15 cellular contexts compared by ENCODE assay signal in the genomic region with DNA sequence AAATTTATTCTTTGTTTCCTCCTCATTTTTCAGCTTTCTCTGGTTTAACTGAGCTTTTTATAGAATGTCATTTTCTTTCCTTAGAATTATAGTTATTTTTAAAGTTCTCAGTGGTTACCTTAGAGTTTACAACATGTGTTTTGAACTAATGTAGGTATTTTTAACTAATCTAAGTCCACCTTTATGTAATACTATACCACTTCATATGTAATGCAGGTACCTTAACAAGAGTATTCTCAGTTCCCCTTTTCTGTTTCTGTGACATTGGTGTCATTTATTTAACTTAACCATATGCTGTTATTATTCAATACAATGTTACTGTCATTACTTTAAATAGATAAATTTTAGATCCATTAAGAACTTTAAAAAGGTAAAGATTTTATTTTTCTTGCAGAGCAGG. TPM values are rescaled to one million over a fixed set of nuclear protein-coding genes. Genes with fewer than 3 reads are reported as not detected.
DNase-seq lines count a peak whose midpoint lies in the region; ATAC-seq and TF ChIP-seq lines count a peak whose summit lies in the region.
"Had no signal": no experiment of that assay in that cellular context is flagged by ENCODE, and none has a peak within 500 bp of the region (broad histone marks: within the 10 kb centered on the region; RNA-seq: fewer than 3 reads in every experiment).

No MANE protein-coding gene starts in this region.

- H3K27me3 Mint-ChIP-seq in CD14-positive monocyte (ENCODE audit: low read depth in 3 of 3), result peaks cover 0 to 2% (median 0%) of the 10 kb centered on the region in 3 donors
- peaks cover 4% of the 10 kb centered on the region for H3K27me3 Mint-ChIP-seq in CD8-positive, alpha-beta T cell (ENCODE audit: low read depth)
- H3K27me3 Mint-ChIP-seq: stimulated activated naive CD8-positive, alpha-beta T cell treated with anti-CD3 and anti-CD28 coated beads, Interleukin-15, Interleukin-2, amounts not matched to agents 100 ng/mL and 50 ng/mL, for 24 hours had no signal

- H3K9me3 ChIP-seq in CD8-positive, alpha-beta T cell (ENCODE audit: low read length), result no peaks in the 10 kb centered on the region
- H3K9me3 ChIP-seq: HAP-1 had no signal

- H3K4me1 ChIP-seq in CD8-positive, alpha-beta T cell (ENCODE audit: insufficient read depth, low read length), result no peaks in the 10 kb centered on the region
- H3K4me1 ChIP-seq: HAP-1 had no signal

- H3K4me3 Mint-ChIP-seq in CD14-positive monocyte, result no peak overlapping the region
- H3K4me3 Mint-ChIP-seq in CD8-positive, alpha-beta T cell, result no peak overlapping the region
- H3K4me3 Mint-ChIP-seq: activated naive CD8-positive, alpha-beta T cell treated with anti-CD3 and anti-CD28 coated beads for 36 hours; stimulated activated naive CD8-positive, alpha-beta T cell treated with anti-CD3 and anti-CD28 coated beads, Interleukin-15, Interleukin-2, amounts not matched to agents 100 ng/mL and 50 ng/mL, for 24 hours had no signal

- H3K9me3 Mint-ChIP-seq in CD14-positive monocyte, result peaks cover 0 to 4% (median 2%) of the 10 kb centered on the region in 7 donors
- peaks cover 8% of the 10 kb centered on the region for H3K9me3 Mint-ChIP-seq in CD8-positive, alpha-beta T cell

- H3K36me3 ChIP-seq in CD8-positive, alpha-beta T cell (ENCODE audit: insufficient read depth, low read length), result no peaks in the 10 kb centered on the region
- H3K36me3 ChIP-seq: HAP-1 had no signal

- no peak overlapping the region for H3K27ac ChIP-seq in CD8-positive, alpha-beta T cell (ENCODE audit: low read depth, low read length)

- DNase-seq in GM13977 (ENCODE audit: low spot score) (peak; percentile 2), CD14-positive monocyte (ENCODE audit: low spot score) (no peak), NCI-H748 treated with DMSO at 0.1 percent for 48 hours (lab: John Stamatoyannopoulos, UW) (no peak), NOMO-1 treated with dmso at 0.1 percent for 144 hours (lab: John Stamatoyannopoulos, UW; ENCODE audit: unreplicated experiment) (no peak)
- no peak for DNase-seq in CD8-positive, alpha-beta T cell
- DNase-seq: activated naive CD8-positive, alpha-beta T cell treated with anti-CD3 and anti-CD28 coated beads for 36 hours; NCI-H1694 treated with DMSO at 0.1 percent for 48 hours; NCI-H526 treated with DMSO at 0.1 percent for 48 hours; T-helper 1 cell had no signal

- no peak overlapping the region for H3K4me3 ChIP-seq in CD8-positive, alpha-beta T cell (ENCODE audit: low read depth, low read length)
- H3K4me3 ChIP-seq: HAP-1, smooth muscle cell had no signal

- CTCF ChIA-PET in CD8-positive, alpha-beta T cell (lab: Charles Lee), result no interaction called here

- ATAC-seq in GM19452 (IDR thresholded peaks at IDR 0.05; ENCODE audit: unreplicated experiment) (peak; percentile 84), HG02678 (IDR thresholded peaks at IDR 0.05; ENCODE audit: unreplicated experiment) (peak; percentile 82), HG03378 (IDR thresholded peaks at IDR 0.05; ENCODE audit: unreplicated experiment) (peak; percentile 92)
- no peak for ATAC-seq in CD8-positive, alpha-beta T cell

- intact Hi-C loops in CD14-positive monocyte (cut with micrococcal nuclease), result no loop called here
- intact Hi-C loops in CD8-positive, alpha-beta T cell (cut with DNase I, micrococcal nuclease), result no loop called here

- TF ChIP-seq CTCF in GM13977 (IDR thresholded peaks at IDR 0.05; ENCODE audit: extremely low read depth, insufficient read depth, missing control alignments) (no peak), CD14-positive monocyte (IDR thresholded peaks at IDR 0.05) (no peak)
- no peak for TF ChIP-seq CTCF in CD8-positive, alpha-beta T cell (IDR thresholded peaks at IDR 0.05)

- in situ Hi-C loops in GM13977 (cut with MboI; ENCODE audit: low pct_unique_long_range_greater_than_20kb, low sequenced_read_pairs, unreplicated experiment), result no loop called here

- H3K27me3 ChIP-seq in CD8-positive, alpha-beta T cell (ENCODE audit: insufficient read depth, low read length), result no peaks in the 10 kb centered on the region

- H3K27ac Mint-ChIP-seq in CD14-positive monocyte, result no peak overlapping the region
- no peak overlapping the region for H3K27ac Mint-ChIP-seq in CD8-positive, alpha-beta T cell
- H3K27ac Mint-ChIP-seq: activated naive CD8-positive, alpha-beta T cell treated with anti-CD3 and anti-CD28 coated beads for 36 hours; stimulated activated naive CD8-positive, alpha-beta T cell treated with anti-CD3 and anti-CD28 coated beads, Interleukin-15, Interleukin-2, amounts not matched to agents 100 ng/mL and 50 ng/mL, for 24 hours had no signal

- H3K4me1 Mint-ChIP-seq in CD14-positive monocyte, result no peaks in the 10 kb centered on the region
- no peaks in the 10 kb centered on the region for H3K4me1 Mint-ChIP-seq in CD8-positive, alpha-beta T cell (ENCODE audit: low read depth)
- H3K4me1 Mint-ChIP-seq: activated naive CD8-positive, alpha-beta T cell treated with anti-CD3 and anti-CD28 coated beads for 36 hours had no signal

- no peaks in the 10 kb centered on the region for H3K36me3 Mint-ChIP-seq in CD14-positive monocyte
- no peaks in the 10 kb centered on the region for H3K36me3 Mint-ChIP-seq in CD8-positive, alpha-beta T cell
- H3K36me3 Mint-ChIP-seq: activated naive CD8-positive, alpha-beta T cell treated with anti-CD3 and anti-CD28 coated beads for 36 hours had no signal

- POLR2A ChIA-PET in CD8-positive, alpha-beta T cell (lab: Charles Lee), result no interaction called here

RNA-seq across cellular contexts. Expression of a gene that starts 30.3 kb away (rescaled TPM):
- not detected for polyA plus RNA-seq in CD14-positive monocyte
- total RNA-seq in CD8-positive, alpha-beta T cell, result not detected
- total RNA-seq: activated naive CD8-positive, alpha-beta T cell treated with anti-CD3 and anti-CD28 coated beads for 36 hours; smooth muscle cell had no signal
- polyA plus RNA-seq: smooth muscle cell had no signal
